ENCODE assay signal across 16 cellular contexts in the genomic region with DNA sequence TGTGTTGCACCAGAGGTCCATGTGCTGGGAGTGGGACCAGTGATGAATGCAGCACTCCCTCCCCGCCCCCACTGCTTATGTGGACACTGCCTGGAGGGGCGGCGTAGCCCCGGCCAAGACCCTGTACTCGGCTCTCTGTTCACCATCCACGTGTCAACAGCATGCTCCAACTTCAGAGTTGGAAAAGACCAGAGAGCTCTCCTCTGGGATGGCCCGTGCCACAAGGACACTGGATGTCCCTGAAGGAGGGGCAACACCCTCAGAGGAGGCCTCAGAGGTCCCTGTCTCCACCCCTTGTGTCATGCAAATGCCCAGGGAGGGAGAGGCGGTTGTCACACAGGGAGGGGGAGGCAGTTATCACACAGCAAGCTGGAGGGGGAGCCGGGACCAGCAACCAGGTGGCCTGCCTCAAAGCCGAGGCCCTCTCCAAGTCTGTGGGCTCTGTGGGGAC.
"Had no signal": no experiment of that assay in that cellular context is flagged by ENCODE, and none has a peak within 500 bp of the region (broad histone marks: within the 10 kb centered on the region; RNA-seq: fewer than 3 reads in every experiment).

No MANE protein-coding gene starts in this region.

- H3K4me3 ChIP-seq: thyroid gland, uterus had no signal

- H3K4me1 ChIP-seq: foreskin keratinocyte, thyroid gland, uterus had no signal

- H3K36me3 ChIP-seq: thyroid gland, uterus had no signal

- DNase-seq: activated CD4-positive, alpha-beta T cell treated with anti-CD3 and anti-CD28 coated beads, Interleukin-2, amount 50 U/mL, for 4 hours; activated CD4-positive, CD25-positive, alpha-beta regulatory T cell treated with anti-CD3 and anti-CD28 coated beads, Interleukin-2, amount 50 U/mL, for 72 hours; activated naive CD4-positive, alpha-beta T cell; activated naive CD8-positive, alpha-beta T cell treated with anti-CD3 and anti-CD28 coated beads for 36 hours; amniotic stem cell; caudate nucleus; foreskin keratinocyte; hippocampal formation; kidney glomerular epithelial cell; natural killer cell; stimulated activated CD4-positive, alpha-beta T cell treated with anti-CD3 and anti-CD28 coated beads, Interleukin-12 subunit alpha, Interleukin-12 subunit beta, amount 100 ng/mL, for 4 hours; stimulated activated CD4-positive, alpha-beta T cell treated with anti-CD3 and anti-CD28 coated beads, Interleukin-1b, Interleukin-23, amount 100 ng/mL, for 48 hours; stimulated activated naive CD4-positive, alpha-beta T cell; thyroid gland; uterus had no signal

- ATAC-seq: activated T-helper 17 cell treated with anti-CD3 and anti-CD28 coated beads, Interleukin-2, amount 50 U/mL, for 72 hours; foreskin keratinocyte; natural killer cell had no signal

- H3K27me3 ChIP-seq: foreskin keratinocyte, thyroid gland, uterus had no signal

- H3K27ac ChIP-seq: foreskin keratinocyte, thyroid gland, uterus had no signal

- H3K9me3 ChIP-seq: thyroid gland, uterus had no signal
